In the genomic region with DNA sequence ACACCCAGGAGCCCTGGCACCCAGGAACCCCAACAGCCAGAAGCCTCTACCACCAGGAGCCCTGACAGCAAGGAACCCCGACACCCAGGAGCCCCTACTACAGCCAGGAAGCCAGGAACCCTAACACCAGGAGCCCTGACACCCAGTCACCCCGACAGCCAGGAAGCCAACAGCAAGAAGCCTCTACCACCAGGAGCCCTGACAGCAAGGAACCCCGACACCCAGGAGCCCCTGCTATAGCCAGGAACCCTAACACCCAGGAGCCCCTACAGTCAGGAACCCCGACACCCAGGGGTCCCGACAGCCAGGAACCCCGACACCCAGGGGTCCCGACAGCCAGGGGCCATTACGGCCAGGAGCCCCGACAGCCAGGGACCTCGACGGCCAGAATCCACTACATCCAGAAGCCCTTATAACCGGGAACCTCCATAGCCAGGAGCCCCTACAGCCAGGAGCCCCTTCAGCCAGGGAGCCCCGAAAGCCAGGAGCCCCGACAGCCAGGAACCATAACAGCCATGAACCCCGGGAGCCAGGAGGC, we compare ENCODE assay signal across 8 cellular contexts. TPM values are rescaled to one million over a fixed set of nuclear protein-coding genes. Genes with fewer than 3 reads are reported as not detected.
DNase-seq lines count a peak whose midpoint lies in the region; ATAC-seq and TF ChIP-seq lines count a peak whose summit lies in the region.

No MANE protein-coding gene starts in this region.

- peak overlapping the region; percentile 86 for H3K9ac ChIP-seq in fibroblast of lung (ENCODE audit: insufficient read depth, low read length)

- H3K27me3 ChIP-seq in Panc1 (ENCODE audit: control insufficient read depth, insufficient read depth, low read length) (no peaks in the 10 kb centered on the region), fibroblast of lung (ENCODE audit: control insufficient read depth, insufficient read depth, low read length) (no peaks in the 10 kb centered on the region), prostate gland (replicated peaks; ENCODE audit: insufficient read depth) (no peaks in the 10 kb centered on the region)

- no peak for TF ChIP-seq POLR2A in prostate gland (IDR thresholded peaks at IDR 0.05)

- WGBS in prostate gland: 9% methylated on average over 10 of the region's 15 CpGs

- H3K9me3 Mint-ChIP-seq in activated T-cell treated with anti-CD3 and anti-CD28 coated beads, Interleukin-2, amount 50 U/mL, for 72 hours: no peaks in the 10 kb centered on the region

- no peak for DNase-seq in activated T-cell treated with anti-CD3 and anti-CD28 coated beads, Interleukin-2, amount 50 U/mL, for 72 hours
- no peak for DNase-seq in activated T-cell treated with anti-CD3 and anti-CD28 coated beads, Interleukin-2, amount 50 U/mL, for 1 hour
- no peak for DNase-seq in Panc1 (ENCODE audit: low read depth, low spot score)
- no peak for DNase-seq in fibroblast of lung (ENCODE audit: low read depth in 2 of 2)
- DNase-seq in prostate gland (ENCODE audit: low spot score): no peak
- DNase-seq in DMS 273 (lab: John Stamatoyannopoulos, UW; ENCODE audit: unreplicated experiment): no peak
- no peak for DNase-seq in NCI-H146 (lab: John Stamatoyannopoulos, UW)

- peaks cover 6% of the 10 kb centered on the region for H3K27me3 Mint-ChIP-seq in activated T-cell treated with anti-CD3 and anti-CD28 coated beads, Interleukin-2, amount 50 U/mL, for 72 hours (ENCODE audit: low read depth)

- no peaks in the 10 kb centered on the region for H4K20me1 ChIP-seq in fibroblast of lung (ENCODE audit: control insufficient read depth, extremely low read depth, insufficient read depth, low read length)

- peak overlapping the region; percentile 86 for H3K27ac Mint-ChIP-seq in activated T-cell treated with anti-CD3 and anti-CD28 coated beads, Interleukin-2, amount 50 U/mL, for 72 hours

- CTCF ChIA-PET in Panc1 (lab: Charles Lee): interaction anchor here (0.6 kb wide), 1 partner anchor 1035 kb away, joined by 3 read pairs; no protein-coding TSS in a partner anchor

- H3K4me3 Mint-ChIP-seq in activated T-cell treated with anti-CD3 and anti-CD28 coated beads, Interleukin-2, amount 50 U/mL, for 72 hours: peak overlapping the region; percentile 92 to 94

- ATAC-seq in activated T-cell treated with anti-CD3 and anti-CD28 coated beads, Interleukin-2, amount 50 U/mL, for 72 hours (replicated peaks in 1 of 2): no peak
- ATAC-seq in Panc1 (peak; percentile 19), HG02884 (IDR thresholded peaks at IDR 0.05; ENCODE audit: unreplicated experiment) (no peak)

- H3K4me2 ChIP-seq in fibroblast of lung (ENCODE audit: extremely low read depth, insufficient read depth, low read length): peak overlapping the region; percentile 93

- H3K36me3 Mint-ChIP-seq in activated T-cell treated with anti-CD3 and anti-CD28 coated beads, Interleukin-2, amount 50 U/mL, for 72 hours (ENCODE audit: insufficient read depth in 2 of 2): peaks cover 4 to 6% of the 10 kb centered on the region in 2 donors

- intact Hi-C loops in Panc1 (cut with micrococcal nuclease; ENCODE audit: unreplicated experiment): loop anchor here (2.0 kb wide), 1 partner anchor 25 kb away; the partner anchor contains the start of gene C10orf143
- intact Hi-C loops in prostate gland (cut with DNase I): loop anchor here (2.0 kb wide), 1 partner anchor 25 kb away; the partner anchor contains the start of gene C10orf143

- no peaks in the 10 kb centered on the region for H3K9me3 ChIP-seq in Panc1 (ENCODE audit: control insufficient read depth, insufficient read depth, low read depth, low read length)
- no peaks in the 10 kb centered on the region for H3K9me3 ChIP-seq in fibroblast of lung (ENCODE audit: control insufficient read depth, insufficient read depth, low read depth, low read length)
- no peaks in the 10 kb centered on the region for H3K9me3 ChIP-seq in prostate gland

- in situ Hi-C loops in Panc1 (cut with HindIII; ENCODE audit: low pct_unique_long_range_greater_than_20kb, low sequenced_read_pairs): no loop called here

- H3K79me2 ChIP-seq in fibroblast of lung (ENCODE audit: control insufficient read depth, insufficient read depth, low read length): peaks cover 41% of the 10 kb centered on the region

- TF ChIP-seq CTCF in Panc1 (IDR thresholded peaks at IDR 0.05): no peak
- TF ChIP-seq CTCF in fibroblast of lung (conservative IDR thresholded peaks at IDR 0.05 in 1 of 2, IDR thresholded peaks at IDR 0.05 in 1 of 2; ENCODE audit: low read depth in 1 of 2, low read length in 2 of 2): no peak
- TF ChIP-seq CTCF in prostate gland (IDR thresholded peaks at IDR 0.05): no peak

- peaks cover 34% of the 10 kb centered on the region for H3K4me1 Mint-ChIP-seq in activated T-cell treated with anti-CD3 and anti-CD28 coated beads, Interleukin-2, amount 50 U/mL, for 72 hours (ENCODE audit: low read depth)

- peak overlapping the region; percentile 76 to 97 for H3K4me3 ChIP-seq in Panc1 (ENCODE audit: low read depth in 2 of 2, low read length in 2 of 2)
- peak overlapping the region; percentile 66 to 85 (median 73) for H3K4me3 ChIP-seq in fibroblast of lung (replicated peaks in 1 of 4; ENCODE audit: control extremely low read depth in 1 of 4, insufficient read depth in 1 of 4, low read depth in 3 of 4, low read length in 4 of 4)
- H3K4me3 ChIP-seq in prostate gland: peak overlapping the region; percentile 86 to 92

- H3K27ac ChIP-seq in Panc1 (ENCODE audit: low read length) (peak overlapping the region; percentile 77), fibroblast of lung (ENCODE audit: insufficient read depth, low read length) (peak overlapping the region; percentile 85), prostate gland (peak overlapping the region; percentile 76 to 78)

- H3K4me1 ChIP-seq in Panc1 (ENCODE audit: control insufficient read depth, insufficient read depth, low read length) (peaks cover 23% of the 10 kb centered on the region), fibroblast of lung (ENCODE audit: control insufficient read depth, extremely low read depth, insufficient read depth, low read length) (peaks cover 6% of the 10 kb centered on the region), prostate gland (replicated peaks) (peaks cover 9% of the 10 kb centered on the region)

- POLR2A ChIA-PET in Panc1 (lab: Charles Lee): interaction anchor here (0.7 kb wide), 2 partner anchors 25 to 407 kb away, joined by 3 to 4 read pairs; partner anchors contain the start of gene C10orf143

- peaks cover 4% of the 10 kb centered on the region; the same call in 1 of the 2 replicates for H3K36me3 ChIP-seq in Panc1 (ENCODE audit: control insufficient read depth, insufficient read depth, low read length)
- H3K36me3 ChIP-seq in fibroblast of lung (ENCODE audit: control insufficient read depth, insufficient read depth, low read length): no peaks in the 10 kb centered on the region
- H3K36me3 ChIP-seq in prostate gland: no peaks in the 10 kb centered on the region

- peak overlapping the region; percentile 88 for H2AFZ ChIP-seq in fibroblast of lung (ENCODE audit: low read length)

- no TSS peak for BruUV-seq in Panc1 (replicated peaks; lab: Mats Ljungman, UMichigan)

RNA-seq across cellular contexts. Expression of gene GLRX3, which starts 0.4 kb away (rescaled TPM):
- 10 to 100 TPM; 58.5 to 69.3 TPM for total RNA-seq in activated T-cell treated with anti-CD3 and anti-CD28 coated beads, Interleukin-2, amount 50 U/mL, for 72 hours
- total RNA-seq in Panc1 (2021; ENCODE audit: unreplicated experiment) (188 TPM), fibroblast of lung (51.7 and 62.9 TPM in 2 replicates), prostate gland (10 to 100 TPM; 32.6 to 40.7 TPM)
- polyA plus RNA-seq in Panc1 (2012; ENCODE audit: insufficient read length): 113 TPM
- polyA plus RNA-seq in fibroblast of lung: 95.6 and 121 TPM in 2 replicates
- 86.8 and 131 TPM in 2 replicates for polyA plus RNA-seq in fibroblast of lung (2012)
- polyA minus RNA-seq in fibroblast of lung (ENCODE audit: low replicate concordance): 3.7 and 13.3 TPM in 2 replicates

RNA-seq across cellular contexts. Expression of gene C10orf143, which starts 25.1 kb away (rescaled TPM):
- total RNA-seq in activated T-cell treated with anti-CD3 and anti-CD28 coated beads, Interleukin-2, amount 50 U/mL, for 72 hours: 10 to 100 TPM in 1 of 2 donors, 1 to 10 TPM in 1; 6.4 to 12.0 TPM
- 1.0 TPM for total RNA-seq in Panc1 (2021; ENCODE audit: unreplicated experiment)
- polyA plus RNA-seq in Panc1 (2012; ENCODE audit: insufficient read length): 1.3 TPM
- 0.51 and 2.0 TPM in 2 replicates for total RNA-seq in fibroblast of lung
- polyA plus RNA-seq in fibroblast of lung: 1.5 and 1.9 TPM in 2 replicates
- polyA plus RNA-seq in fibroblast of lung (2012): 1.6 and 2.1 TPM in 2 replicates
- polyA minus RNA-seq in fibroblast of lung (ENCODE audit: low replicate concordance): not detected in 2 replicates
- total RNA-seq in prostate gland: 1 to 10 TPM; 5.1 to 5.6 TPM
